In genomic region chr11:74702383-74703007, GRCh38 we compare ENCODE assay signal across 8 cellular contexts. TPM values are rescaled to one million over a fixed set of nuclear protein-coding genes. Genes with fewer than 3 reads are reported as not detected.
DNase-seq lines count a peak whose midpoint lies in the region; ATAC-seq, FAIRE-seq and TF ChIP-seq lines count a peak whose summit lies in the region.

No MANE protein-coding gene starts in this region.

- H3K9me3 Mint-ChIP-seq in activated naive CD8-positive, alpha-beta T cell treated with anti-CD3 and anti-CD28 coated beads, Interleukin-2, amount 50 U/mL, for 24 hours = no peaks in the 10 kb centered on the region

- H3K4me1 Mint-ChIP-seq in activated naive CD8-positive, alpha-beta T cell treated with anti-CD3 and anti-CD28 coated beads, Interleukin-2, amount 50 U/mL, for 24 hours = peaks cover 6% of the 10 kb centered on the region

- H3K4me3 Mint-ChIP-seq in activated naive CD8-positive, alpha-beta T cell treated with anti-CD3 and anti-CD28 coated beads, Interleukin-2, amount 50 U/mL, for 24 hours = no peak overlapping the region

- intact Hi-C loops in left cardiac atrium (cut with DNase I) = no loop called here

- TF ChIP-seq POLR2A in GM12892 (IDR thresholded peaks at IDR 0.05; ENCODE audit: low read depth, low read length) (no peak), NB4 (IDR thresholded peaks at IDR 0.05; ENCODE audit: extremely low read depth, insufficient read length) (no peak)

- ATAC-seq in activated naive CD8-positive, alpha-beta T cell treated with anti-CD3 and anti-CD28 coated beads, Interleukin-2, amount 50 U/mL, for 24 hours = peak; percentile 33
- ATAC-seq in left cardiac atrium = peak; percentile 59 to 72
- no peak for ATAC-seq in HG02571 (IDR thresholded peaks at IDR 0.05; ENCODE audit: unreplicated experiment)

- peak; percentile 98 for TF ChIP-seq CTCF in NB4 (IDR thresholded peaks at IDR 0.05; ENCODE audit: low read depth, low read length)
- TF ChIP-seq CTCF in retinal pigment epithelial cell (conservative IDR thresholded peaks at IDR 0.05; ENCODE audit: low read depth, low read length) = peak; percentile 99

- FAIRE-seq in GM12892 (lab: Jason Lieb, UNC) = peak; percentile 96

- H3K36me3 Mint-ChIP-seq in activated naive CD8-positive, alpha-beta T cell treated with anti-CD3 and anti-CD28 coated beads, Interleukin-2, amount 50 U/mL, for 24 hours (ENCODE audit: low read depth) = no peaks in the 10 kb centered on the region

- H3K4me3 ChIP-seq in NB4 (ENCODE audit: low read depth, low read length) (no peak overlapping the region), retinal pigment epithelial cell (ENCODE audit: low read length) (no peak overlapping the region)

- H3K27ac Mint-ChIP-seq in activated naive CD8-positive, alpha-beta T cell treated with anti-CD3 and anti-CD28 coated beads, Interleukin-2, amount 50 U/mL, for 24 hours = no peak overlapping the region

- DNase-seq in A172 (ENCODE audit: low spot score) (peak; percentile 70), GM12892 (ENCODE audit: insufficient read length) (peak; percentile 62), NB4 (ENCODE audit: low read depth) (peak; percentile 71), T follicular helper cell (ENCODE audit: low read depth) (peak; percentile 34), left cardiac atrium (peak; percentile 61), retinal pigment epithelial cell (ENCODE audit: low read depth) (no peak)
- peak; percentile 57 for DNase-seq in activated naive CD8-positive, alpha-beta T cell treated with anti-CD3 and anti-CD28 coated beads, Interleukin-2, amount 50 U/mL, for 24 hours

- peaks cover under 1% of the 10 kb centered on the region for H3K27me3 Mint-ChIP-seq in activated naive CD8-positive, alpha-beta T cell treated with anti-CD3 and anti-CD28 coated beads, Interleukin-2, amount 50 U/mL, for 24 hours

RNA-seq across cellular contexts. Expression of gene CHRDL2, which starts 28.7 kb away (rescaled TPM):
- total RNA-seq in A172 (2014; rRNA removed; shearing (Covaris generic)) = not detected in 2 replicates
- not detected for polyA plus RNA-seq in GM12892 (2012; ENCODE audit: missing spikeins)
- total RNA-seq in left cardiac atrium = 10 to 100 TPM in 1 of 2 donors, 1 to 10 TPM in 1; 6.1 to 25.4 TPM

RNA-seq across cellular contexts. Expression of gene RNF169, which starts 46.2 kb away (rescaled TPM):
- 23.2 and 28.6 TPM in 2 replicates for total RNA-seq in A172 (2014; rRNA removed; shearing (Covaris generic))
- 6.0 TPM for polyA plus RNA-seq in GM12892 (2012; ENCODE audit: missing spikeins)
- total RNA-seq in left cardiac atrium = 10 to 100 TPM; 10.3 to 11.6 TPM
